Comparison of ENCODE assay signal across 27 cellular contexts in the genomic region with DNA sequence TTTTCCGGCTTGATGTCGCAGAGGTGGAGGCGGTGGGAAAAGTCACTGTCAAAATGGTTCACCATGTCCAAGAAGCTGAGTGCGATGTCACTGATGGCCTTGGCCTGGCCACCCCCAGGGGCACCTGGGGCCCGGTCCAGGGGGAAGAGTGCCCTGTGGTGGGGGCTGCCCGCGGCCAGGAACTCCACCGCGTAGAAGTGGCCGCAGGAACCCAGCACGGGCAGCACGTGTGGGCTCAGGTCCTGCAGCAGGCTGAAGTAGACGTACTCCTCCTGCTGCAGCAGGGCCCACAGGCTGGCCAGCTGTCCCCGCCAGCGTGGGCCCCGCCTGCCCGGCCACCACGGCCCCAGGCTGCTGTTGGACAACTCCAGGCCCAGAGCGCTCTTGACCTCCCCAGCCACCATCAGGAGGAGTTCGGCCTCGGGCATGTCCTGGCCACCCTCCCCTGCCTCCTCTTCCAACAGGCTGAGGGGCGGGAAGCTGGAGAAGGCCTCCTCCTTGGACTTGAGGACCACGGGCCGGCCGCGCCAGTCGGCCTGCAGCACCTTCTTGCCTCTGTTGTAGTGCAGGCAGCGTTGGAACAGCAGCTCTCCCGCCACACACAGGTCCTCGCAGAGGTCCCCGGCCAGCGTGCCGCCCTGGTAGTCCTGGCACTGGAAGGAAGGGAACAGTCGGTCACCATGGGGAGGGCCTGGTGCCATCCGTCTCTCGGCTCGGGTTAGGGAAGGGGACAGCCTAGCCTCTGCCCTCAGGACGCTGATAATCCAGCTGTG. TPM values are rescaled to one million over a fixed set of nuclear protein-coding genes. Genes with fewer than 3 reads are reported as not detected.
DNase-seq lines count a peak whose midpoint lies in the region; ATAC-seq and TF ChIP-seq lines count a peak whose summit lies in the region.
"Had no signal": no experiment of that assay in that cellular context is flagged by ENCODE, and none has a peak within 500 bp of the region (broad histone marks: within the 10 kb centered on the region; RNA-seq: fewer than 3 reads in every experiment).

No MANE protein-coding gene starts in this region.

- no peaks in the 10 kb centered on the region for H3K36me3 Mint-ChIP-seq in chondrocyte (ENCODE audit: low read depth)
- no peaks in the 10 kb centered on the region for H3K36me3 Mint-ChIP-seq in activated CD8-positive, alpha-beta T cell treated with anti-CD3 and anti-CD28 coated beads for 36 hours (ENCODE audit: low read depth)
- H3K36me3 Mint-ChIP-seq: CD4-positive, CD25-positive, alpha-beta regulatory T cell had no signal

- no peak overlapping the region for H2AFZ ChIP-seq in neuronal stem cell (ENCODE audit: low read length)
- H2AFZ ChIP-seq: GM23248, PC-9 had no signal

- peaks cover 0 to 3% of the 10 kb centered on the region in 2 donors for H3K9me3 ChIP-seq in neuronal stem cell (replicated peaks in 1 of 2; ENCODE audit: control insufficient read depth in 2 of 2, insufficient read depth in 1 of 2, low read depth in 1 of 2, low read length in 2 of 2)
- H3K9me3 ChIP-seq: BE2C, HAP-1, SJSA1 had no signal

- CTCF ChIA-PET in activated CD8-positive, alpha-beta T cell treated with anti-CD3 and anti-CD28 coated beads for 36 hours (lab: Charles Lee), result interaction anchor here (1.3 kb wide), 1 partner anchor 94 kb away, joined by 4 read pairs; no protein-coding TSS in a partner anchor

- no peak for TF ChIP-seq CTCF in chondrocyte (IDR thresholded peaks at IDR 0.05)
- TF ChIP-seq CTCF in activated CD8-positive, alpha-beta T cell treated with anti-CD3 and anti-CD28 coated beads for 36 hours (IDR thresholded peaks at IDR 0.05), result no peak

- no peak overlapping the region for H3K27ac ChIP-seq in neuronal stem cell (replicated peaks; ENCODE audit: low read length)
- H3K27ac ChIP-seq: GM23248, HL-60, PC-9, SJSA1 had no signal

- H2BK120ac ChIP-seq in neuronal stem cell (ENCODE audit: low read depth, low read length), result no peak overlapping the region

- H3K4me2 ChIP-seq in neuronal stem cell (ENCODE audit: insufficient read depth, low read length, poor library complexity, severe bottlenecking), result no peak overlapping the region
- H3K4me2 ChIP-seq: PC-9 had no signal

- no peak overlapping the region for H2BK12ac ChIP-seq in neuronal stem cell (ENCODE audit: low read length)

- H3K18ac ChIP-seq in neuronal stem cell (ENCODE audit: low read length), result peak overlapping the region; percentile 76

- intact Hi-C loops in activated CD8-positive, alpha-beta T cell treated with anti-CD3 and anti-CD28 coated beads for 36 hours (cut with micrococcal nuclease), result no loop called here

- H2BK5ac ChIP-seq in neuronal stem cell (ENCODE audit: low read length), result no peak overlapping the region

- DNase-seq in activated gamma-delta T cell (lab: John Stamatoyannopoulos, UW), result peak; percentile 6
- no peak for DNase-seq in activated gamma-delta T cell treated with Interleukin-2 at 50 U/mL for 16 hours
- DNase-seq in ecto neural progenitor cell (ENCODE audit: low spot score), result peak; percentile 41
- no peak for DNase-seq in neuronal stem cell (ENCODE audit: low spot score)
- peak; percentile 38 for DNase-seq in ureter (ENCODE audit: low spot score)
- no peak for DNase-seq in chondrocyte (ENCODE audit: low spot score)
- DNase-seq in activated CD8-positive, alpha-beta T cell treated with anti-CD3 and anti-CD28 coated beads for 36 hours, result no peak
- DNase-seq in NCI-H1694 treated with DMSO at 0.1 percent for 48 hours (lab: John Stamatoyannopoulos, UW), result no peak
- DNase-seq: 8988T; ACHN; BE2C; CD4-positive, CD25-positive, alpha-beta regulatory T cell; GM23248; HFFc6; NCI-H1048; NCI-H1417; NCI-H1694; NCI-H2081; NCI-H2227 treated with DMSO at 0.1 percent for 48 hours; NCI-H526 treated with DMSO at 0.1 percent for 48 hours; PC-9; Right ventricle myocardium superior; RPMI8226 had no signal

- H3K9ac ChIP-seq in neuronal stem cell (ENCODE audit: low read depth, low read length, poor library complexity), result peak overlapping the region; percentile 45
- H3K9ac ChIP-seq: GM23248 had no signal

- peaks cover 0 to 40% (median 0%) of the 10 kb centered on the region in 3 experiments for H3K27me3 ChIP-seq in neuronal stem cell (ENCODE audit: control insufficient read depth in 3 of 3, insufficient read depth in 3 of 3, low read depth in 1 of 3, low read length in 3 of 3)

- H3K4ac ChIP-seq in neuronal stem cell (ENCODE audit: low read length), result no peak overlapping the region

- no peak for ATAC-seq in activated CD8-positive, alpha-beta T cell treated with anti-CD3 and anti-CD28 coated beads for 36 hours

- peak overlapping the region; percentile 7 for H4K91ac ChIP-seq in neuronal stem cell (ENCODE audit: low read depth, low read length, poor library complexity)

- H3K23ac ChIP-seq in neuronal stem cell (ENCODE audit: low read depth, low read length, poor library complexity), result no peak overlapping the region

- peaks cover 0 to 2% of the 10 kb centered on the region in 2 donors for H3K36me3 ChIP-seq in neuronal stem cell (replicated peaks in 1 of 2; ENCODE audit: control insufficient read depth in 2 of 2, insufficient read depth in 2 of 2, low read length in 2 of 2)
- H3K36me3 ChIP-seq: BE2C, HAP-1, SJSA1 had no signal

- no peak overlapping the region for H3K4me3 Mint-ChIP-seq in chondrocyte (ENCODE audit: unreplicated experiment)
- no peak overlapping the region for H3K4me3 Mint-ChIP-seq in activated CD8-positive, alpha-beta T cell treated with anti-CD3 and anti-CD28 coated beads for 36 hours
- H3K4me3 Mint-ChIP-seq: CD4-positive, CD25-positive, alpha-beta regulatory T cell; HFFc6 had no signal

- POLR2A ChIA-PET in activated CD8-positive, alpha-beta T cell treated with anti-CD3 and anti-CD28 coated beads for 36 hours (lab: Charles Lee), result no interaction called here

- no peak overlapping the region for H3K14ac ChIP-seq in neuronal stem cell (ENCODE audit: low read length)

- no peaks in the 10 kb centered on the region for H3K79me1 ChIP-seq in neuronal stem cell (ENCODE audit: low read depth, low read length)

- H3K4me3 ChIP-seq in neuronal stem cell (ENCODE audit: low read length in 2 of 2), result no peak overlapping the region
- H3K4me3 ChIP-seq: GM23248, HAP-1, PC-9, SJSA1 had no signal

- H2AK5ac ChIP-seq in neuronal stem cell (ENCODE audit: low read depth, low read length), result peak overlapping the region; percentile 56

- no peak overlapping the region for H3K27ac Mint-ChIP-seq in chondrocyte (ENCODE audit: unreplicated experiment)
- no peak overlapping the region for H3K27ac Mint-ChIP-seq in activated CD8-positive, alpha-beta T cell treated with anti-CD3 and anti-CD28 coated beads for 36 hours
- H3K27ac Mint-ChIP-seq: CD4-positive, CD25-positive, alpha-beta regulatory T cell; HFFc6 had no signal

- WGBS in neuronal stem cell (ENCODE audit: extremely low coverage in 2 of 2, insufficient read length in 2 of 2, insufficient replicate concordance in 1 of 2), 2 donors, result no CpG with 5 or more reads among the region's 38 CpGs

- no peaks in the 10 kb centered on the region for H3K4me1 Mint-ChIP-seq in chondrocyte (ENCODE audit: low read depth)
- no peaks in the 10 kb centered on the region for H3K4me1 Mint-ChIP-seq in activated CD8-positive, alpha-beta T cell treated with anti-CD3 and anti-CD28 coated beads for 36 hours (ENCODE audit: low read depth)
- H3K4me1 Mint-ChIP-seq: CD4-positive, CD25-positive, alpha-beta regulatory T cell had no signal

- H3K27me3 Mint-ChIP-seq in chondrocyte (ENCODE audit: low read depth), result peaks cover 18% of the 10 kb centered on the region
- no peaks in the 10 kb centered on the region for H3K27me3 Mint-ChIP-seq in activated CD8-positive, alpha-beta T cell treated with anti-CD3 and anti-CD28 coated beads for 36 hours
- H3K27me3 Mint-ChIP-seq: CD4-positive, CD25-positive, alpha-beta regulatory T cell had no signal

- no peak overlapping the region for H4K8ac ChIP-seq in neuronal stem cell (ENCODE audit: low read depth, low read length)

- peak overlapping the region; percentile 86 for H2BK15ac ChIP-seq in neuronal stem cell (ENCODE audit: low read length)

- peaks cover 0 to 23% of the 10 kb centered on the region in 2 donors for H3K4me1 ChIP-seq in neuronal stem cell (ENCODE audit: control insufficient read depth in 2 of 2, insufficient read depth in 1 of 2, low read depth in 1 of 2, low read length in 2 of 2)
- H3K4me1 ChIP-seq: BE2C, HAP-1, SJSA1 had no signal

- H3K9me3 Mint-ChIP-seq in chondrocyte (ENCODE audit: low read depth), result no peaks in the 10 kb centered on the region
- H3K9me3 Mint-ChIP-seq in activated CD8-positive, alpha-beta T cell treated with anti-CD3 and anti-CD28 coated beads for 36 hours, result no peaks in the 10 kb centered on the region
- H3K9me3 Mint-ChIP-seq: CD4-positive, CD25-positive, alpha-beta regulatory T cell; HFFc6 had no signal

RNA-seq across cellular contexts. Expression of a gene that starts 10.3 kb away (rescaled TPM):
- polyA plus RNA-seq in neuronal stem cell (2013, experiment 1 of 2), result 15.9 TPM
- polyA plus RNA-seq in neuronal stem cell (2013, experiment 2 of 2), result 15.6 TPM
- not detected for total RNA-seq in ureter
- total RNA-seq in chondrocyte, result not detected in 3 replicates
- not detected for total RNA-seq in activated CD8-positive, alpha-beta T cell treated with anti-CD3 and anti-CD28 coated beads for 36 hours
- total RNA-seq: CD4-positive, CD25-positive, alpha-beta regulatory T cell; GM23248; HFFc6; NCI-H460; PC-9; SJSA1 had no signal
- polyA plus RNA-seq: CD4-positive, CD25-positive, alpha-beta regulatory T cell; GM23248 had no signal

RNA-seq across cellular contexts. Expression of a gene that starts 49.3 kb away (rescaled TPM):
- polyA plus RNA-seq in neuronal stem cell (2013, experiment 1 of 2), result 104 TPM
- 104 TPM for polyA plus RNA-seq in neuronal stem cell (2013, experiment 2 of 2)
- total RNA-seq in ureter (344 TPM), chondrocyte (57.7 to 64.6 TPM (median 58.6 TPM) in 3 replicates)
- total RNA-seq in activated CD8-positive, alpha-beta T cell treated with anti-CD3 and anti-CD28 coated beads for 36 hours, result 100 to 1,000 TPM; 121 to 136 TPM

Comparison
In these comparisons a context has a peak if more than half of its experiments do, and no peak if none do; other contexts are left out.
1. DNase-seq: peak in activated gamma-delta T cell (single experiment), ecto neural progenitor cell (single experiment) and ureter (single experiment); none in activated gamma-delta T cell treated with Interleukin-2 at 50 U/mL for 16 hours (single experiment), neuronal stem cell (single experiment), chondrocyte (single experiment), activated CD8-positive, alpha-beta T cell treated with anti-CD3 and anti-CD28 coated beads for 36 hours (single experiment) and NCI-H1694 treated with DMSO at 0.1 percent for 48 hours (single experiment).